Comparison of ENCODE assay signal across 16 cellular contexts in the genomic region with DNA sequence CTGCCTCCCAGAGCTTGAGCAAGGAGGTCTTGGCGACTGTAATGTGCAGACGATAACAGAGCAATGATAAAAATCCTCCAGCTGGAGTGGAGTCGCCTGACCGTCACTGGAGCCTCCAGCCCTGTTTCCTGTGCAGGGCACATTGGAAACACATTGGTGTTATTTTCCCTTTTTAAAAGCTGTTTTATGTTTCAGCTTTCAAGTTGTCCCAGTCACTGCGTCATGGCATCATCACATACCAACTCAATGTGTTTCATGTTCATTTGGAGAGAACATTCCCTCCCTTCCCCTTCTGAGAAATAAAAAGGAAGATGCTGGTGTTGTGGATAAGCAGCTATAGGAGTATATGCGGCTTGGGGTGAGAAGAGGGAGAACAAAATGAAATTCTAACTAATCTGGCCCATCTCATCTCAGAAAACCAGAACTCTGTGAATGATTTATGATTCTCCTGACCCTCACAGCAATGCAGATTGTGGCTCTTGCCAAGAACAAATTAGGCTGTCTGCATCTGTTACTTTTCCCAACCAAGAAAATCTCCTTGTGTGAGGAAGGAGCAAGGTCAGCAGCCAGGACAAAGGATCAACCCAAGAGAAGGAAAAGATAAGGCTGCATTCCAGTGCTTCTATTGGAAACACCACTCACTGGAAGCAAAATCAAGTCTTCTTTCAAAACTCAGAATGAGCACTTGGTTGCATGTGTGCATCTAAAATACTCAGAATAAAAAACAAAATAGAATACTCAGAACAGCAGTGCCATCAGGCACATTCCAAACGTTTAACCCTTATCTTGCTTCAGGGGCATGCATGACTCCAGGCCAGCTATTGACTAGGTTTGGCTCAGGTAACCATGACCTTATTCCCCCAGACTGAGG.
A peak's percentile ranks its signal among the peaks of the same experiment; 100 is the strongest.
DNase-seq lines count a peak whose midpoint lies in the region; ATAC-seq and TF ChIP-seq lines count a peak whose summit lies in the region.
"Had no signal": no experiment of that assay in that cellular context is flagged by ENCODE, and none has a peak within 500 bp of the region (broad histone marks: within the 10 kb centered on the region; RNA-seq: fewer than 3 reads in every experiment).

No MANE protein-coding gene starts in this region.

- H3K36me3 ChIP-seq in body of pancreas (replicated peaks in 1 of 2; ENCODE audit: insufficient read depth in 1 of 2, low read depth in 2 of 2) (no peaks in the 10 kb centered on the region), hepatocyte (replicated peaks; ENCODE audit: insufficient read depth, low read depth) (no peaks in the 10 kb centered on the region), gastrocnemius medialis (no peaks in the 10 kb centered on the region)
- H3K36me3 ChIP-seq: colonic mucosa had no signal

- ATAC-seq in body of pancreas (peak; percentile 95), gastrocnemius medialis (peak; percentile 60 to 68)
- ATAC-seq: stimulated activated effector memory CD8-positive, alpha-beta T cell treated with anti-CD3 and anti-CD28 coated beads, Interleukin-12 subunit alpha, Interleukin-12 subunit beta, amount 100 ng/mL, for 72 hours had no signal

- peak overlapping the region; percentile 56 to 87 (median 78) for H3K27ac ChIP-seq in body of pancreas
- peak overlapping the region; percentile 77 for H3K27ac ChIP-seq in hepatocyte
- H3K27ac ChIP-seq in gastrocnemius medialis, result peak overlapping the region in 3 of 4 donors; percentile 9 to 44 (median 12)
- H3K27ac ChIP-seq: BLaER1, colonic mucosa, RWPE1 had no signal

- H3K4me2 ChIP-seq in hepatocyte, result peak overlapping the region; percentile 8
- H3K4me2 ChIP-seq: BLaER1 had no signal

- H3K27me3 ChIP-seq in body of pancreas, result peaks cover 0 to 2% of the 10 kb centered on the region in 2 donors
- H3K27me3 ChIP-seq in hepatocyte, result no peaks in the 10 kb centered on the region
- H3K27me3 ChIP-seq in gastrocnemius medialis, result no peaks in the 10 kb centered on the region
- H3K27me3 ChIP-seq: BLaER1, colonic mucosa had no signal

- 15 to 29% methylated on average over 7 of the region's 7 CpGs for WGBS in body of pancreas, 2 donors
- WGBS in hepatocyte (ENCODE audit: low lambda C conversion rate, missing lambda C conversion rate), result 27% methylated on average over 7 of the region's 7 CpGs

- no peaks in the 10 kb centered on the region for H3K9me2 ChIP-seq in hepatocyte (replicated peaks; ENCODE audit: insufficient read depth)

- no peak overlapping the region for H2AFZ ChIP-seq in hepatocyte

- TF ChIP-seq POLR2A in body of pancreas (IDR thresholded peaks at IDR 0.05), result no peak
- TF ChIP-seq POLR2A in gastrocnemius medialis (IDR thresholded peaks at IDR 0.05), result no peak

- intact Hi-C loops in body of pancreas (cut with DNase I), result no loop called here
- intact Hi-C loops in gastrocnemius medialis (cut with DNase I; ENCODE audit: low total_unique reads), result no loop called here

- H3K4me1 ChIP-seq in body of pancreas (peaks cover 76% of the 10 kb centered on the region), hepatocyte (ENCODE audit: insufficient read depth) (peaks cover 23% of the 10 kb centered on the region), gastrocnemius medialis (peaks cover 6 to 16% of the 10 kb centered on the region in 2 donors)
- H3K4me1 ChIP-seq: BLaER1, colonic mucosa had no signal

- no peaks in the 10 kb centered on the region for H3K79me2 ChIP-seq in hepatocyte

- in situ Hi-C loops in gastrocnemius medialis (cut with MboI; ENCODE audit: low sequenced_read_pairs in 4 of 4), result loop anchor here (25.0 kb wide), 4 partner anchors 209 to 884 kb away; no protein-coding TSS in a partner anchor

- H4K20me1 ChIP-seq in hepatocyte (ENCODE audit: insufficient read depth, poor library complexity, severe bottlenecking), result no peaks in the 10 kb centered on the region
- H4K20me1 ChIP-seq: BLaER1 had no signal

- no peak for TF ChIP-seq CTCF in body of pancreas (IDR thresholded peaks at IDR 0.05)
- no peak for TF ChIP-seq CTCF in hepatocyte (IDR thresholded peaks at IDR 0.05; ENCODE audit: poor library complexity)
- no peak for TF ChIP-seq CTCF in gastrocnemius medialis (IDR thresholded peaks at IDR 0.05 in 4 of 5, conservative IDR thresholded peaks at IDR 0.05 in 1 of 5)
- TF ChIP-seq CTCF in GM20000 (IDR thresholded peaks at IDR 0.05; ENCODE audit: extremely low read depth, missing control alignments), result no peak

- H3K9me3 ChIP-seq in body of pancreas (no peaks in the 10 kb centered on the region), hepatocyte (ENCODE audit: low read depth) (no peaks in the 10 kb centered on the region), gastrocnemius medialis (no peaks in the 10 kb centered on the region)
- H3K9me3 ChIP-seq: colonic mucosa had no signal

- DNase-seq in EH (ENCODE audit: low read depth) (peak; percentile 75), body of pancreas (peak; percentile 58 to 86 (median 70)), hepatocyte (ENCODE audit: low spot score) (peak; percentile 44), gastrocnemius medialis (peak in 1 of 2 donors; percentile 15), GM20000 (ENCODE audit: low spot score) (no peak), NCI-H524 treated with DMSO at 0.1 percent for 48 hours (lab: John Stamatoyannopoulos, UW) (no peak)
- no peak for DNase-seq in stimulated activated CD4-positive, alpha-beta T cell treated with anti-CD3 and anti-CD28 coated beads, Interleukin-15, amount 100 ng/mL, for 24 hours
- no peak for DNase-seq in effector CD8-positive, alpha-beta T cell (lab: John Stamatoyannopoulos, UW)
- DNase-seq: colonic mucosa, H7, hippocampal formation, Kasumi-1, NCI-H226 had no signal

- H3K4me3 ChIP-seq in body of pancreas (peak overlapping the region in 1 of 2 donors; percentile 6), hepatocyte (no peak overlapping the region), gastrocnemius medialis (no peak overlapping the region)
- H3K4me3 ChIP-seq: BLaER1, colonic mucosa had no signal

Comparison
In these comparisons a context has a peak if more than half of its experiments do, and no peak if none do; other contexts are left out.
1. DNase-seq: peak in EH (single experiment), body of pancreas (4 of 4) and hepatocyte (single experiment); none in GM20000 (single experiment), stimulated activated CD4-positive, alpha-beta T cell treated with anti-CD3 and anti-CD28 coated beads, Interleukin-15, amount 100 ng/mL, for 24 hours (single experiment), NCI-H524 treated with DMSO at 0.1 percent for 48 hours (single experiment) and effector CD8-positive, alpha-beta T cell (single experiment).
2. H3K27ac ChIP-seq: peak in every context shown above with its lines; median percentile 78 in body of pancreas; 77 in hepatocyte; 12 in gastrocnemius medialis.